ENCODE assay signal across 15 cellular contexts in genomic region chr1:234869182-234870019, GRCh38.
DNase-seq lines count a peak whose midpoint lies in the region; ATAC-seq and TF ChIP-seq lines count a peak whose summit lies in the region.
"Had no signal": no experiment of that assay in that cellular context is flagged by ENCODE, and none has a peak within 500 bp of the region (broad histone marks: within the 10 kb centered on the region; RNA-seq: fewer than 3 reads in every experiment).

No MANE protein-coding gene starts in this region.

- no peak for DNase-seq in activated CD4-positive, alpha-beta T cell treated with anti-CD3 and anti-CD28 coated beads, Interleukin-2, amount 10 ng/mL, durations not matched to agents 24 days and 14 days
- DNase-seq in activated CD4-positive, alpha-beta T cell treated with anti-CD3 and anti-CD28 coated beads for 48 hours, result no peak
- DNase-seq in NB4 (ENCODE audit: low read depth) (peak; percentile 41), gastrocnemius medialis (no peak), Calu3 (no peak), GF-D8 (lab: John Stamatoyannopoulos, UW) (no peak), NOMO-1 treated with DMSO at 0.1 percent for 48 hours (lab: John Stamatoyannopoulos, UW; ENCODE audit: unreplicated experiment) (no peak)
- DNase-seq: activated CD4-positive, alpha-beta memory T cell treated with anti-CD3 and anti-CD28 coated beads for 36 hours; activated T-cell treated with anti-CD3 and anti-CD28 coated beads, Interleukin-2, amount 50 U/mL, for 24 hours; cerebellar nuclear complex; GOT3; PC-3 had no signal

- TF ChIP-seq POLR2A in NB4 (IDR thresholded peaks at IDR 0.05; ENCODE audit: extremely low read depth, insufficient read length) (no peak), gastrocnemius medialis (IDR thresholded peaks at IDR 0.05) (no peak)

- H3K4me3 ChIP-seq in NB4 (ENCODE audit: low read depth, low read length) (no peak overlapping the region), gastrocnemius medialis (no peak overlapping the region)
- H3K4me3 ChIP-seq: uterus had no signal

- CTCF ChIA-PET in Calu3 (lab: Charles Lee), result no interaction called here

- H3K36me3 ChIP-seq in gastrocnemius medialis, result no peaks in the 10 kb centered on the region
- H3K36me3 ChIP-seq: uterus had no signal

- BruUV-seq in Calu3 (replicated peaks; lab: Mats Ljungman, UMichigan), result no TSS peak

- H3K27ac Mint-ChIP-seq in activated CD4-positive, alpha-beta T cell treated with anti-CD3 and anti-CD28 coated beads, Interleukin-2, amount 10 ng/mL, durations not matched to agents 24 days and 14 days, result peak overlapping the region; percentile 0
- peak overlapping the region; percentile 61 for H3K27ac Mint-ChIP-seq in dendritic cell treated with granulocyte-macrophage colony-stimulating factor and Interleukin-4, amounts not matched to agents 40 ng/mL and 50 ng/mL, for 4 days
- H3K27ac Mint-ChIP-seq in Calu3 (ENCODE audit: unreplicated experiment), result no peak overlapping the region
- H3K27ac Mint-ChIP-seq: activated CD4-positive, alpha-beta memory T cell treated with anti-CD3 and anti-CD28 coated beads for 36 hours; activated T-cell treated with anti-CD3 and anti-CD28 coated beads, Interleukin-2, amount 50 U/mL, for 24 hours had no signal

- in situ Hi-C loops in gastrocnemius medialis (cut with MboI; ENCODE audit: low sequenced_read_pairs in 4 of 4), result loop anchor here (10.0 to 25.0 kb wide), 4 partner anchors 132 to 382 kb away; partner anchors contain the start of gene TARBP1 (in 2 of the 4)

- H3K27me3 Mint-ChIP-seq in activated CD4-positive, alpha-beta T cell treated with anti-CD3 and anti-CD28 coated beads, Interleukin-2, amount 10 ng/mL, durations not matched to agents 24 days and 14 days, result no peaks in the 10 kb centered on the region
- no peaks in the 10 kb centered on the region for H3K27me3 Mint-ChIP-seq in dendritic cell treated with granulocyte-macrophage colony-stimulating factor and Interleukin-4, amounts not matched to agents 40 ng/mL and 50 ng/mL, for 4 days
- no peaks in the 10 kb centered on the region for H3K27me3 Mint-ChIP-seq in Calu3 (ENCODE audit: unreplicated experiment)
- H3K27me3 Mint-ChIP-seq: activated CD4-positive, alpha-beta memory T cell treated with anti-CD3 and anti-CD28 coated beads for 36 hours; activated T-cell treated with anti-CD3 and anti-CD28 coated beads, Interleukin-2, amount 50 U/mL, for 24 hours had no signal

- peaks cover 13% of the 10 kb centered on the region for H3K9me3 Mint-ChIP-seq in activated CD4-positive, alpha-beta T cell treated with anti-CD3 and anti-CD28 coated beads, Interleukin-2, amount 10 ng/mL, durations not matched to agents 24 days and 14 days
- H3K9me3 Mint-ChIP-seq in dendritic cell treated with granulocyte-macrophage colony-stimulating factor and Interleukin-4, amounts not matched to agents 40 ng/mL and 50 ng/mL, for 4 days, result no peaks in the 10 kb centered on the region
- H3K9me3 Mint-ChIP-seq in Calu3 (ENCODE audit: low read depth, unreplicated experiment), result no peaks in the 10 kb centered on the region

- H3K27ac ChIP-seq in gastrocnemius medialis, result peak overlapping the region in 3 of 4 donors; percentile 38 to 78 (median 65)
- H3K27ac ChIP-seq: uterus had no signal

- intact Hi-C loops in activated CD4-positive, alpha-beta T cell treated with anti-CD3 and anti-CD28 coated beads, Interleukin-2, amount 10 ng/mL, durations not matched to agents 24 days and 14 days (cut with micrococcal nuclease), result loop anchor here (2.0 kb wide), 1 partner anchor 15 kb away; no protein-coding TSS in a partner anchor
- intact Hi-C loops in dendritic cell treated with granulocyte-macrophage colony-stimulating factor and Interleukin-4, amounts not matched to agents 40 ng/mL and 50 ng/mL, for 4 days (cut with micrococcal nuclease), result no loop called here
- intact Hi-C loops in gastrocnemius medialis (cut with DNase I; ENCODE audit: low total_unique reads), result no loop called here
- intact Hi-C loops in Calu3 (cut with micrococcal nuclease; ENCODE audit: unreplicated experiment), result loop anchor here (5.0 kb wide), 4 partner anchors 97 to 372 kb away; no protein-coding TSS in a partner anchor

- peaks cover 27 to 45% of the 10 kb centered on the region in 2 donors for H3K4me1 ChIP-seq in gastrocnemius medialis
- H3K4me1 ChIP-seq: uterus had no signal

- no peaks in the 10 kb centered on the region for H3K9me3 ChIP-seq in gastrocnemius medialis
- H3K9me3 ChIP-seq: uterus had no signal

- peaks cover 30% of the 10 kb centered on the region for H3K4me1 Mint-ChIP-seq in activated CD4-positive, alpha-beta T cell treated with anti-CD3 and anti-CD28 coated beads, Interleukin-2, amount 10 ng/mL, durations not matched to agents 24 days and 14 days
- peaks cover 74% of the 10 kb centered on the region for H3K4me1 Mint-ChIP-seq in dendritic cell treated with granulocyte-macrophage colony-stimulating factor and Interleukin-4, amounts not matched to agents 40 ng/mL and 50 ng/mL, for 4 days (ENCODE audit: low read depth)
- peaks cover 57% of the 10 kb centered on the region for H3K4me1 Mint-ChIP-seq in Calu3 (ENCODE audit: low read depth, unreplicated experiment)

- no peak for ATAC-seq in gastrocnemius medialis
- ATAC-seq: PC-3, SK-N-SH treated with all-trans-retinoic acid at 6 μM for 48 hours had no signal

- H3K4me3 Mint-ChIP-seq in activated CD4-positive, alpha-beta T cell treated with anti-CD3 and anti-CD28 coated beads, Interleukin-2, amount 10 ng/mL, durations not matched to agents 24 days and 14 days, result no peak overlapping the region
- no peak overlapping the region for H3K4me3 Mint-ChIP-seq in dendritic cell treated with granulocyte-macrophage colony-stimulating factor and Interleukin-4, amounts not matched to agents 40 ng/mL and 50 ng/mL, for 4 days
- no peak overlapping the region for H3K4me3 Mint-ChIP-seq in Calu3 (ENCODE audit: low read depth, unreplicated experiment)
- H3K4me3 Mint-ChIP-seq: activated CD4-positive, alpha-beta memory T cell treated with anti-CD3 and anti-CD28 coated beads for 36 hours; activated T-cell treated with anti-CD3 and anti-CD28 coated beads, Interleukin-2, amount 50 U/mL, for 24 hours had no signal

- H3K36me3 Mint-ChIP-seq in activated CD4-positive, alpha-beta T cell treated with anti-CD3 and anti-CD28 coated beads, Interleukin-2, amount 10 ng/mL, durations not matched to agents 24 days and 14 days (ENCODE audit: low read depth), result no peaks in the 10 kb centered on the region
- H3K36me3 Mint-ChIP-seq in dendritic cell treated with granulocyte-macrophage colony-stimulating factor and Interleukin-4, amounts not matched to agents 40 ng/mL and 50 ng/mL, for 4 days (ENCODE audit: low read depth), result peaks cover 4% of the 10 kb centered on the region
- peaks cover 22% of the 10 kb centered on the region for H3K36me3 Mint-ChIP-seq in Calu3 (ENCODE audit: insufficient read depth, unreplicated experiment)

- TF ChIP-seq CTCF in NB4 (IDR thresholded peaks at IDR 0.05; ENCODE audit: low read depth, low read length), result no peak
- no peak for TF ChIP-seq CTCF in gastrocnemius medialis (IDR thresholded peaks at IDR 0.05 in 4 of 5, conservative IDR thresholded peaks at IDR 0.05 in 1 of 5)
- no peak for TF ChIP-seq CTCF in Calu3 (IDR thresholded peaks at IDR 0.05; ENCODE audit: unreplicated experiment)

- H3K27me3 ChIP-seq in gastrocnemius medialis, result no peaks in the 10 kb centered on the region
- H3K27me3 ChIP-seq: uterus had no signal

Comparison
In these comparisons a context has a peak if more than half of its experiments do, and no peak if none do; other contexts are left out.
1. intact Hi-C loops: an anchor here in activated CD4-positive, alpha-beta T cell treated with anti-CD3 and anti-CD28 coated beads, Interleukin-2, amount 10 ng/mL, durations not matched to agents 24 days and 14 days (2.0 kb wide) and Calu3 (5.0 kb wide); none called in dendritic cell treated with granulocyte-macrophage colony-stimulating factor and Interleukin-4, amounts not matched to agents 40 ng/mL and 50 ng/mL, for 4 days and gastrocnemius medialis.